Comparison of ENCODE assay signal across 1 cellular context in the genomic region with DNA sequence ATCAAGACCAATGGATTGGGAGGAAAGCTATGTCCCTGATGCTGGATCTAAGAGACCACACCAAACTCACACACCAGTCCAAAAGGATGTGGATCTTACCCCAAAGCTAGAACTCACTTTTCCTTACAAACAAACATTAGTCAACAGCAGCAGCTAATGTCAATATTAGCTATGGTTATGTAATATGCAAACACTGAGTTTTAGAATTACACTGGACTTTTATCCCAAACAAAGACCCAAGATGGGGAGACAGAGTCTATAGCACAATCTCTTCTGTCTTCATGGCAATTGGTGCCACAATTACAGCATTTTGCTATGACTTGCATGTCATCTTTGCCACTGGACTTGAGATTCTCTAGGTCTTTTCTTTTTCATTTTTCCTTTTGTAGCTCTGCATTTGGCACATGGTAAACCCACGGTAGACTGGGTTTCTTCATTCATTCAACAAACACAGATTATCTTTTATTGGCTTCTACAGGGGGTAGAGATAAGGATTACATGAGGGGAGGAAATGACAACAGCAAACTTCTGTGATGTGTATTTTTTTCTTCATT.
TF ChIP-seq lines count a peak whose summit lies in the region.

No MANE protein-coding gene starts in this region.

TF ChIP-seq in HepG2, 621 proteins besides CTCF, POLR2A, EP300 and RAD21 (continued from another document and continues in another):
- TF ChIP-seq ZNF503 (CRISPR knock-in tag; IDR thresholded peaks at IDR 0.05): peak; percentile 99
- TF ChIP-seq GPN1 (CRISPR knock-in tag; IDR thresholded peaks at IDR 0.05; ENCODE audit: borderline replicate concordance): no peak
- TF ChIP-seq PRDM4 (CRISPR knock-in tag; IDR thresholded peaks at IDR 0.05; ENCODE audit: borderline replicate concordance): no peak
- TF ChIP-seq PCBP1 (IDR thresholded peaks at IDR 0.05; ENCODE audit: borderline replicate concordance, low read depth, low read length): no peak
- TF ChIP-seq, protein P1, sequence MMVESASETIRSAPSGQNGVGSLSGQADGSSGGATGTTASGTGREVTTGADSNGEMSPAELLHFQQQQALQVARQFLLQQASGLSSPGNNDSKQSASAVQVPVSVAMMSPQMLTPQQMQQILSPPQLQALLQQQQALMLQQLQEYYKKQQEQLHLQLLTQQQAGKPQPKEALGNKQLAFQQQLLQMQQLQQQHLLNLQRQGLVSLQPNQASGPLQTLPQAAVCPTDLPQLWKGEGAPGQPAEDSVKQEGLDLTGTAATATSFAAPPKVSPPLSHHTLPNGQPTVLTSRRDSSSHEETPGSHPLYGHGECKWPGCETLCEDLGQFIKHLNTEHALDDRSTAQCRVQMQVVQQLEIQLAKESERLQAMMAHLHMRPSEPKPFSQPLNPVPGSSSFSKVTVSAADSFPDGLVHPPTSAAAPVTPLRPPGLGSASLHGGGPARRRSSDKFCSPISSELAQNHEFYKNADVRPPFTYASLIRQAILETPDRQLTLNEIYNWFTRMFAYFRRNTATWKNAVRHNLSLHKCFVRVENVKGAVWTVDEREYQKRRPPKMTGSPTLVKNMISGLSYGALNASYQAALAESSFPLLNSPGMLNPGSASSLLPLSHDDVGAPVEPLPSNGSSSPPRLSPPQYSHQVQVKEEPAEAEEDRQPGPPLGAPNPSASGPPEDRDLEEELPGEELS (CRISPR knock-in tag; IDR thresholded peaks at IDR 0.05): peak; percentile 99
- TF ChIP-seq ZBTB37 (CRISPR knock-in tag; IDR thresholded peaks at IDR 0.05): peak; percentile 87; the same call in 1 of the 2 replicates
- TF ChIP-seq KMT2B (CRISPR knock-in tag; IDR thresholded peaks at IDR 0.05): peak; percentile 76
- peak; percentile 96 for TF ChIP-seq BRF2 (CRISPR knock-in tag; IDR thresholded peaks at IDR 0.05)
- TF ChIP-seq ZNF530 (CRISPR knock-in tag; IDR thresholded peaks at IDR 0.05; ENCODE audit: low read depth): no peak
- TF ChIP-seq, protein P2, sequence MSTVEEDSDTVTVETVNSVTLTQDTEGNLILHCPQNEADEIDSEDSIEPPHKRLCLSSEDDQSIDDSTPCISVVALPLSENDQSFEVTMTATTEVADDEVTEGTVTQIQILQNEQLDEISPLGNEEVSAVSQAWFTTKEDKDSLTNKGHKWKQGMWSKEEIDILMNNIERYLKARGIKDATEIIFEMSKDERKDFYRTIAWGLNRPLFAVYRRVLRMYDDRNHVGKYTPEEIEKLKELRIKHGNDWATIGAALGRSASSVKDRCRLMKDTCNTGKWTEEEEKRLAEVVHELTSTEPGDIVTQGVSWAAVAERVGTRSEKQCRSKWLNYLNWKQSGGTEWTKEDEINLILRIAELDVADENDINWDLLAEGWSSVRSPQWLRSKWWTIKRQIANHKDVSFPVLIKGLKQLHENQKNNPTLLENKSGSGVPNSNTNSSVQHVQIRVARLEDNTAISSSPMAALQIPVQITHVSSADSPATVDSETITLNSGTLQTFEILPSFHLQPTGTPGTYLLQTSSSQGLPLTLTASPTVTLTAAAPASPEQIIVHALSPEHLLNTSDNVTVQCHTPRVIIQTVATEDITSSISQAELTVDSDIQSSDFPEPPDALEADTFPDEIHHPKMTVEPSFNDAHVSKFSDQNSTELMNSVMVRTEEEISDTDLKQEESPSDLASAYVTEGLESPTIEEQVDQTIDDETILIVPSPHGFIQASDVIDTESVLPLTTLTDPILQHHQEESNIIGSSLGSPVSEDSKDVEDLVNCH (CRISPR knock-in tag; IDR thresholded peaks at IDR 0.05): no peak
- TF ChIP-seq, protein P3, sequence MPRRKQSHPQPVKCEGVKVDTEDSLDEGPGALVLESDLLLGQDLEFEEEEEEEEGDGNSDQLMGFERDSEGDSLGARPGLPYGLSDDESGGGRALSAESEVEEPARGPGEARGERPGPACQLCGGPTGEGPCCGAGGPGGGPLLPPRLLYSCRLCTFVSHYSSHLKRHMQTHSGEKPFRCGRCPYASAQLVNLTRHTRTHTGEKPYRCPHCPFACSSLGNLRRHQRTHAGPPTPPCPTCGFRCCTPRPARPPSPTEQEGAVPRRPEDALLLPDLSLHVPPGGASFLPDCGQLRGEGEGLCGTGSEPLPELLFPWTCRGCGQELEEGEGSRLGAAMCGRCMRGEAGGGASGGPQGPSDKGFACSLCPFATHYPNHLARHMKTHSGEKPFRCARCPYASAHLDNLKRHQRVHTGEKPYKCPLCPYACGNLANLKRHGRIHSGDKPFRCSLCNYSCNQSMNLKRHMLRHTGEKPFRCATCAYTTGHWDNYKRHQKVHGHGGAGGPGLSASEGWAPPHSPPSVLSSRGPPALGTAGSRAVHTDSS (CRISPR knock-in tag; conservative IDR thresholded peaks at IDR 0.05): no peak
- TF ChIP-seq ZNF784 (CRISPR knock-in tag; IDR thresholded peaks at IDR 0.05; ENCODE audit: borderline replicate concordance): peak; percentile 25; the same call in 1 of the 2 replicates
- TF ChIP-seq ETV6 (CRISPR knock-in tag; conservative IDR thresholded peaks at IDR 0.05): peak; percentile 82
- TF ChIP-seq BORCS8-MEF2B (CRISPR knock-in tag; IDR thresholded peaks at IDR 0.05): no peak
- TF ChIP-seq HNF1A (IDR thresholded peaks at IDR 0.05; ENCODE audit: low read depth): peak; percentile 88
- TF ChIP-seq HNF1A (CRISPR knock-in tag; IDR thresholded peaks at IDR 0.05; ENCODE audit: borderline replicate concordance): peak; percentile 93
- TF ChIP-seq ZFP62 (CRISPR knock-in tag; IDR thresholded peaks at IDR 0.05): no peak
- no peak for TF ChIP-seq ELF4 (CRISPR knock-in tag; IDR thresholded peaks at IDR 0.05; ENCODE audit: borderline replicate concordance)
- peak; percentile 99 for TF ChIP-seq SMYD3 (CRISPR knock-in tag; IDR thresholded peaks at IDR 0.05)
- TF ChIP-seq HOXA5 (CRISPR knock-in tag; IDR thresholded peaks at IDR 0.05): peak; percentile 93
- TF ChIP-seq ZSCAN30 (CRISPR knock-in tag; IDR thresholded peaks at IDR 0.05): no peak
- no peak for TF ChIP-seq SETDB1 (CRISPR knock-in tag; IDR thresholded peaks at IDR 0.05; ENCODE audit: borderline replicate concordance)
- TF ChIP-seq, protein P4, sequence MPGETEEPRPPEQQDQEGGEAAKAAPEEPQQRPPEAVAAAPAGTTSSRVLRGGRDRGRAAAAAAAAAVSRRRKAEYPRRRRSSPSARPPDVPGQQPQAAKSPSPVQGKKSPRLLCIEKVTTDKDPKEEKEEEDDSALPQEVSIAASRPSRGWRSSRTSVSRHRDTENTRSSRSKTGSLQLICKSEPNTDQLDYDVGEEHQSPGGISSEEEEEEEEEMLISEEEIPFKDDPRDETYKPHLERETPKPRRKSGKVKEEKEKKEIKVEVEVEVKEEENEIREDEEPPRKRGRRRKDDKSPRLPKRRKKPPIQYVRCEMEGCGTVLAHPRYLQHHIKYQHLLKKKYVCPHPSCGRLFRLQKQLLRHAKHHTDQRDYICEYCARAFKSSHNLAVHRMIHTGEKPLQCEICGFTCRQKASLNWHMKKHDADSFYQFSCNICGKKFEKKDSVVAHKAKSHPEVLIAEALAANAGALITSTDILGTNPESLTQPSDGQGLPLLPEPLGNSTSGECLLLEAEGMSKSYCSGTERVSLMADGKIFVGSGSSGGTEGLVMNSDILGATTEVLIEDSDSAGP (CRISPR knock-in tag; IDR thresholded peaks at IDR 0.05; ENCODE audit: borderline replicate concordance): no peak
- no peak for TF ChIP-seq ADNP (CRISPR knock-in tag; IDR thresholded peaks at IDR 0.05)
- peak; percentile 100 for TF ChIP-seq GATAD2A (CRISPR knock-in tag; IDR thresholded peaks at IDR 0.05)
- TF ChIP-seq DNMT1 (CRISPR knock-in tag; IDR thresholded peaks at IDR 0.05): 0 out of 2 replicates have a peak, but pooled peaks have one; percentile 47
- peak; percentile 75; the same call in 1 of the 2 replicates for TF ChIP-seq NR2C2 (CRISPR knock-in tag; IDR thresholded peaks at IDR 0.05; ENCODE audit: borderline replicate concordance)
- TF ChIP-seq ELF1 (CRISPR knock-in tag; IDR thresholded peaks at IDR 0.05): peak; percentile 57
- TF ChIP-seq ZMAT5 (CRISPR knock-in tag; IDR thresholded peaks at IDR 0.05; ENCODE audit: borderline replicate concordance, low read depth): no peak
- TF ChIP-seq U2AF1 (optimal IDR thresholded peaks at IDR 0.05; ENCODE audit: low read depth, low read length): no peak
- peak; percentile 56 for TF ChIP-seq POLR2G (IDR thresholded peaks at IDR 0.05; ENCODE audit: low read depth, low read length)
- TF ChIP-seq XRCC5 (optimal IDR thresholded peaks at IDR 0.05; ENCODE audit: low read length): peak; percentile 31
- TF ChIP-seq ZNF547 (CRISPR knock-in tag; IDR thresholded peaks at IDR 0.05): no peak
- no peak for TF ChIP-seq ZNF546 (CRISPR knock-in tag; conservative IDR thresholded peaks at IDR 0.05)
- TF ChIP-seq ZNF589 (CRISPR knock-in tag; conservative IDR thresholded peaks at IDR 0.05): peak; percentile 91
